8 cellular contexts compared by ENCODE assay signal in genomic region chr11:71998649-71999310, GRCh38. TPM values are rescaled to one million over a fixed set of nuclear protein-coding genes. Genes with fewer than 3 reads are reported as not detected.
A peak's percentile ranks its signal among the peaks of the same experiment; 100 is the strongest.
DNase-seq lines count a peak whose midpoint lies in the region; ATAC-seq and TF ChIP-seq lines count a peak whose summit lies in the region.

TSS of gene IL18BP (plus strand) at chr11:71998909. CDS start at chr11:71999985, 1,076 bp downstream.

- H3K4me1 Mint-ChIP-seq in CD4-positive, CD25-positive, alpha-beta regulatory T cell, result peaks cover 10 to 39% (median 22%) of the 10 kb centered on the region in 4 donors
- peaks cover 37% of the 10 kb centered on the region for H3K4me1 Mint-ChIP-seq in activated naive CD4-positive, alpha-beta T cell treated with anti-CD3 and anti-CD28 coated beads, Interleukin-2, amount 50 U/mL, for 24 hours

- peaks cover 19% of the 10 kb centered on the region for H3K36me3 Mint-ChIP-seq in CD4-positive, CD25-positive, alpha-beta regulatory T cell
- peaks cover 5% of the 10 kb centered on the region for H3K36me3 Mint-ChIP-seq in activated naive CD4-positive, alpha-beta T cell treated with anti-CD3 and anti-CD28 coated beads, Interleukin-2, amount 50 U/mL, for 24 hours

- peaks cover 24% of the 10 kb centered on the region for H3K4me1 ChIP-seq in CD4-positive, CD25-positive, alpha-beta regulatory T cell (ENCODE audit: control insufficient read depth, insufficient read depth, low read length, poor library complexity, severe bottlenecking)
- H3K4me1 ChIP-seq in lower lobe of right lung (peaks cover 43% of the 10 kb centered on the region), transverse colon (peaks cover 4 to 26% (median 13%) of the 10 kb centered on the region in 4 donors)

- no peaks in the 10 kb centered on the region for H3K27me3 Mint-ChIP-seq in CD4-positive, CD25-positive, alpha-beta regulatory T cell
- no peaks in the 10 kb centered on the region for H3K27me3 Mint-ChIP-seq in activated naive CD4-positive, alpha-beta T cell treated with anti-CD3 and anti-CD28 coated beads, Interleukin-2, amount 50 U/mL, for 24 hours

- TF ChIP-seq POLR2A in transverse colon (IDR thresholded peaks at IDR 0.05), result no peak

- peak in 2 of 3 donors; percentile 42 to 81 for DNase-seq in CD4-positive, CD25-positive, alpha-beta regulatory T cell
- no peak for DNase-seq in lower lobe of right lung
- DNase-seq in transverse colon, result peak; percentile 39
- no peak for DNase-seq in NCI-H345 treated with DMSO at 0.1 percent for 48 hours (lab: John Stamatoyannopoulos, UW; ENCODE audit: unreplicated experiment)
- DNase-seq in NCI-H2196 treated with DMSO at 0.1 percent for 48 hours (lab: John Stamatoyannopoulos, UW; ENCODE audit: unreplicated experiment), result no peak
- no peak for DNase-seq in COLO829 (ENCODE audit: low spot score)

- peak within 1 kb of the TSS; percentile 82 to 92 (median 86) for H3K4me3 Mint-ChIP-seq in CD4-positive, CD25-positive, alpha-beta regulatory T cell
- H3K4me3 Mint-ChIP-seq in activated naive CD4-positive, alpha-beta T cell treated with anti-CD3 and anti-CD28 coated beads, Interleukin-2, amount 50 U/mL, for 24 hours, result peak within 1 kb of the TSS; percentile 93

- peaks cover 24% of the 10 kb centered on the region for H3K36me3 ChIP-seq in CD4-positive, CD25-positive, alpha-beta regulatory T cell (ENCODE audit: control insufficient read depth, insufficient read depth, low read length)
- H3K36me3 ChIP-seq in lower lobe of right lung (peaks cover 38% of the 10 kb centered on the region), transverse colon (peaks cover 0 to 10% (median 5%) of the 10 kb centered on the region in 4 donors)

- in situ Hi-C loops in transverse colon (cut with MboI; ENCODE audit: low pct_ligation_motif_present in 1 of 4, low pct_unique_long_range_greater_than_20kb in 1 of 4, low sequenced_read_pairs in 3 of 4), result loop anchor here in 3 of 4 donors (25.0 kb wide), 1 partner anchor 414 kb away; no protein-coding TSS in a partner anchor

- no peak for TF ChIP-seq EP300 in transverse colon (IDR thresholded peaks at IDR 0.05; ENCODE audit: low read depth)

- H3K4me3 ChIP-seq in CD4-positive, CD25-positive, alpha-beta regulatory T cell (ENCODE audit: low read depth, low read length), result peak within 1 kb of the TSS; percentile 84
- H3K4me3 ChIP-seq in lower lobe of right lung (peak within 1 kb of the TSS; percentile 49), transverse colon (peak within 1 kb of the TSS in 2 of 4 donors; percentile 1 to 20)

- H3K27ac Mint-ChIP-seq in CD4-positive, CD25-positive, alpha-beta regulatory T cell, result peak within 1 kb of the TSS; percentile 96 to 98 (median 98)
- H3K27ac Mint-ChIP-seq in activated naive CD4-positive, alpha-beta T cell treated with anti-CD3 and anti-CD28 coated beads, Interleukin-2, amount 50 U/mL, for 24 hours, result peak within 1 kb of the TSS; percentile 97

- no peaks in the 10 kb centered on the region for H3K27me3 ChIP-seq in CD4-positive, CD25-positive, alpha-beta regulatory T cell (ENCODE audit: control insufficient read depth, insufficient read depth, low read length)
- no peaks in the 10 kb centered on the region for H3K27me3 ChIP-seq in lower lobe of right lung (ENCODE audit: low read depth)
- no peaks in the 10 kb centered on the region for H3K27me3 ChIP-seq in transverse colon

- TF ChIP-seq CTCF in lower lobe of right lung (IDR thresholded peaks at IDR 0.05) (no peak), transverse colon (IDR thresholded peaks at IDR 0.05) (no peak)

- H3K27ac ChIP-seq in CD4-positive, CD25-positive, alpha-beta regulatory T cell (ENCODE audit: insufficient read depth, low read length, poor library complexity, severe bottlenecking), result peak within 1 kb of the TSS; percentile 55
- H3K27ac ChIP-seq in lower lobe of right lung (peak within 1 kb of the TSS; percentile 73), transverse colon (peak within 1 kb of the TSS; percentile 67 to 75 (median 72))

- peak; percentile 72 to 75 for ATAC-seq in CD4-positive, CD25-positive, alpha-beta regulatory T cell (ENCODE audit: low read depth in 2 of 2)
- ATAC-seq in HG02981 (IDR thresholded peaks at IDR 0.05; ENCODE audit: unreplicated experiment) (peak; percentile 49), lower lobe of right lung (peak; percentile 42 to 55)

- 85 to 97% methylated on average over 4 to 11 of the region's 11 CpGs for WGBS in transverse colon (ENCODE audit: low coverage in 1 of 2), 2 donors

- intact Hi-C loops in lower lobe of right lung (cut with DNase I), result no loop called here
- intact Hi-C loops in transverse colon (cut with DNase I; ENCODE audit: low total_unique reads), result no loop called here

- H3K9me3 Mint-ChIP-seq in CD4-positive, CD25-positive, alpha-beta regulatory T cell, result no peaks in the 10 kb centered on the region
- no peaks in the 10 kb centered on the region for H3K9me3 Mint-ChIP-seq in activated naive CD4-positive, alpha-beta T cell treated with anti-CD3 and anti-CD28 coated beads, Interleukin-2, amount 50 U/mL, for 24 hours

- H3K9me3 ChIP-seq in CD4-positive, CD25-positive, alpha-beta regulatory T cell (ENCODE audit: control insufficient read depth in 2 of 2, low read length in 2 of 2), result no peaks in the 10 kb centered on the region
- H3K9me3 ChIP-seq in lower lobe of right lung (no peaks in the 10 kb centered on the region), transverse colon (no peaks in the 10 kb centered on the region)

RNA-seq across cellular contexts. Expression of gene IL18BP, which starts in this region (rescaled TPM):
- total RNA-seq in CD4-positive, CD25-positive, alpha-beta regulatory T cell, result 22.8 TPM
- polyA plus RNA-seq in CD4-positive, CD25-positive, alpha-beta regulatory T cell, result 10 to 100 TPM; 10.4 to 19.1 (median 12.5) TPM
- total RNA-seq in lower lobe of right lung, result 18.0 TPM
- total RNA-seq in transverse colon, result 10 to 100 TPM in 3 of 4 donors, 1 to 10 TPM in 1; 7.4 to 29.9 (median 14.5) TPM

Comparison
In these comparisons a context has a peak if more than half of its experiments do, and no peak if none do; other contexts are left out.
1. DNase-seq: peak in CD4-positive, CD25-positive, alpha-beta regulatory T cell (2 of 3) and transverse colon (single experiment); none in lower lobe of right lung (single experiment), NCI-H345 treated with DMSO at 0.1 percent for 48 hours (single experiment), NCI-H2196 treated with DMSO at 0.1 percent for 48 hours (single experiment) and COLO829 (single experiment).
2. Peak in every context shown above with its lines, with median percentiles within 50 percentile points of each other: ATAC-seq and H3K27ac ChIP-seq.